In genomic region chr14:59415836-59416620, GRCh38 we compare ENCODE assay signal across 26 cellular contexts. TPM values are rescaled to one million over a fixed set of nuclear protein-coding genes. Genes with fewer than 3 reads are reported as not detected.
DNase-seq lines count a peak whose midpoint lies in the region; ATAC-seq, FAIRE-seq and TF ChIP-seq lines count a peak whose summit lies in the region.
"Had no signal": no experiment of that assay in that cellular context is flagged by ENCODE, and none has a peak within 500 bp of the region (broad histone marks: within the 10 kb centered on the region; RNA-seq: fewer than 3 reads in every experiment).

No MANE protein-coding gene starts in this region.

- H3K27me3 ChIP-seq in GM23248 (replicated peaks; ENCODE audit: insufficient read depth), result no peaks in the 10 kb centered on the region
- H3K27me3 ChIP-seq in bronchial epithelial cell (ENCODE audit: control insufficient read depth, insufficient read depth, low read length), result no peaks in the 10 kb centered on the region
- H3K27me3 ChIP-seq in Peyer's patch, result no peaks in the 10 kb centered on the region
- H3K27me3 ChIP-seq: BLaER1 treated with 17β-estradiol and CSF1 and Interleukin-3, amounts not matched to agents 10 nM and 100 nM had no signal

- H3K4me2 ChIP-seq in GM23248 (ENCODE audit: unreplicated experiment), result no peak overlapping the region
- H3K4me2 ChIP-seq: A549; BLaER1 treated with 17β-estradiol and CSF1 and Interleukin-3, amounts not matched to agents 10 nM and 100 nM had no signal

- H3K27ac ChIP-seq in GM23248 (no peak overlapping the region), Peyer's patch (no peak overlapping the region)
- H3K27ac ChIP-seq: 22Rv1; A549; BLaER1 treated with 17β-estradiol and CSF1 and Interleukin-3, amounts not matched to agents 10 nM and 100 nM; C4-2B had no signal

- no peaks in the 10 kb centered on the region for H3K9me2 ChIP-seq in GM23248 (ENCODE audit: insufficient read depth)

- ATAC-seq in esophagus mucosa (peak; percentile 38), GM21390 (IDR thresholded peaks at IDR 0.05; ENCODE audit: unreplicated experiment) (no peak), GM21528 (IDR thresholded peaks at IDR 0.05; ENCODE audit: low FRiP score, unreplicated experiment) (no peak)
- ATAC-seq: A549; CD8-positive, alpha-beta T cell; GM12878 had no signal

- WGBS in GM23248 (ENCODE audit: low coverage in 1 of 2, low lambda C conversion rate in 2 of 2, missing lambda C conversion rate in 2 of 2), 2 experiments, result 87% methylated on average over 5 of the region's 5 CpGs

- no peak for FAIRE-seq in bronchial epithelial cell (lab: Jason Lieb, UNC)
- FAIRE-seq: A549, D721Med, GM12878, GM12892, GM18507 had no signal

- no peak for TF ChIP-seq CTCF in bronchial epithelial cell (IDR thresholded peaks at IDR 0.05; ENCODE audit: insufficient read depth, low read length, severe bottlenecking)
- TF ChIP-seq CTCF in epithelial cell of esophagus (IDR thresholded peaks at IDR 0.05; ENCODE audit: insufficient read depth, low read depth, low read length, missing control alignments), result no peak
- TF ChIP-seq CTCF in Peyer's patch (IDR thresholded peaks at IDR 0.05), result no peak

- H4K20me1 ChIP-seq in GM23248 (ENCODE audit: insufficient read depth), result no peaks in the 10 kb centered on the region
- H4K20me1 ChIP-seq: BLaER1 treated with 17β-estradiol and CSF1 and Interleukin-3, amounts not matched to agents 10 nM and 100 nM had no signal

- H3F3A ChIP-seq in GM23248 (ENCODE audit: insufficient read depth), result no peaks in the 10 kb centered on the region

- H2AFZ ChIP-seq in GM23248, result no peak overlapping the region

- H3K36me3 ChIP-seq in GM23248 (ENCODE audit: low read depth) (no peaks in the 10 kb centered on the region), bronchial epithelial cell (ENCODE audit: control insufficient read depth, insufficient read depth, low read length) (no peaks in the 10 kb centered on the region), Peyer's patch (no peaks in the 10 kb centered on the region)
- H3K36me3 ChIP-seq: BLaER1 treated with 17β-estradiol and CSF1 and Interleukin-3, amounts not matched to agents 10 nM and 100 nM had no signal

- in situ Hi-C loops in GM23248 (cut with MboI), result no loop called here

- no peaks in the 10 kb centered on the region for H3K79me2 ChIP-seq in GM23248 (ENCODE audit: insufficient read depth)

- H3K9ac ChIP-seq in GM23248, result no peak overlapping the region
- H3K9ac ChIP-seq: BLaER1 treated with 17β-estradiol and CSF1 and Interleukin-3, amounts not matched to agents 10 nM and 100 nM had no signal

- H3K4me1 ChIP-seq in GM23248 (ENCODE audit: insufficient read depth) (no peaks in the 10 kb centered on the region), Peyer's patch (peaks cover 0 to 4% (median 0%) of the 10 kb centered on the region in 4 donors)
- H3K4me1 ChIP-seq: A549; BLaER1 treated with 17β-estradiol and CSF1 and Interleukin-3, amounts not matched to agents 10 nM and 100 nM; Caco-2 had no signal

- no peaks in the 10 kb centered on the region for H3K9me3 ChIP-seq in GM23248 (ENCODE audit: low read depth)
- H3K9me3 ChIP-seq in Peyer's patch, result no peaks in the 10 kb centered on the region
- H3K9me3 ChIP-seq: A549; BLaER1 treated with 17β-estradiol and CSF1 and Interleukin-3, amounts not matched to agents 10 nM and 100 nM; Caco-2 had no signal

- DNase-seq in GM23248 (peak; percentile 1), bronchial epithelial cell (ENCODE audit: low read depth) (peak; percentile 56), epithelial cell of esophagus (ENCODE audit: low read depth) (peak; percentile 60), Peyer's patch (no peak), NCI-H2107 (lab: John Stamatoyannopoulos, UW) (no peak)
- DNase-seq: AML-193; Caco-2; Calu3; CD4-positive, alpha-beta T cell; CD8-positive, alpha-beta T cell; DMS53; DMS79; DND-41; EL; GDM1 had no signal

- TF ChIP-seq POLR2A in Peyer's patch (IDR thresholded peaks at IDR 0.05), result no peak

- H3K4me3 ChIP-seq in GM23248 (no peak overlapping the region), bronchial epithelial cell (ENCODE audit: low read depth, low read length) (no peak overlapping the region), epithelial cell of esophagus (ENCODE audit: low read length) (no peak overlapping the region), Peyer's patch (no peak overlapping the region)
- H3K4me3 ChIP-seq: A549; BLaER1 treated with 17β-estradiol and CSF1 and Interleukin-3, amounts not matched to agents 10 nM and 100 nM; GM12878 had no signal

RNA-seq across cellular contexts. Expression of gene GPR135, which starts 49.2 kb away (rescaled TPM):
- 2.6 and 5.8 TPM in 2 replicates for total RNA-seq in GM23248 (2014; rRNA removed; shearing (Covaris generic))
- 1.3 and 1.5 TPM in 2 replicates for polyA plus RNA-seq in GM23248 (2016; fragmentation: Nextera tagmentation; extraction: Ambion mirVana)
- total RNA-seq in bronchial epithelial cell (0.26 and 0.64 TPM in 2 replicates), esophagus mucosa (0.56 TPM), Peyer's patch (1 to 10 TPM; 2.8 to 8.8 (median 6.0) TPM)

Comparison
In these comparisons a context has a peak if more than half of its experiments do, and no peak if none do; other contexts are left out.
1. DNase-seq: peak in GM23248 (single experiment), bronchial epithelial cell (single experiment) and epithelial cell of esophagus (single experiment); none in Peyer's patch (0 of 3) and NCI-H2107 (single experiment).